In the genomic region with DNA sequence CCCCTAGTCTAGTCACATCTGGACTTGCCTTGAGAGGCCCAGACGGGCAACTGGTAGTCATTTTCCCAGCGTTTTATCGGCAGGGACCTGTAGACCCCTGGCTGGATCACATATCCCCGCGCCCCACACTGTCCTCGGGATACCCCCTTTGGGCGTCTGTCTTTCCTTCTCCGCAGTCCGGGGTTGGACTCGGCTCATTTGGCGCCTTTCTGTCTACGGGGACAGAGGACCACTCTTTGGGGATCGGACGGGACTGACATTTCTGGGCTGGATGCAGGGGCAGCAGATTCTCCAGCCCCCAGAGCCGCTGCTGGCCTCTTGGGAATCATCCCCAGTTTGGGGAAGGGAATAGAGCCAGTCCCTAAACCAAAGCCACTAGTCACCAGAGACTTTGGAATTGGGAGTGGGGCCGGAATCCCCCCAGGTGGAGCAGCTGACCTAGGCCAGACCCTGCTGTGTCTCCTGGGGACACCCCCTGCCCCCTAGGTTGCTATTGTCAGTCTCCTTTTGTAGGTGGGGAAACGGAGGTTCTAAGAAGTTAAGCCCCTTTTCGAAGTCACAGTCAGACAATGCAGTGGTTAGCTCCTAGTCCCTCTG, we compare ENCODE assay signal across 8 cellular contexts. TPM values are rescaled to one million over a fixed set of nuclear protein-coding genes. Genes with fewer than 3 reads are reported as not detected.
DNase-seq lines count a peak whose midpoint lies in the region; ATAC-seq and TF ChIP-seq lines count a peak whose summit lies in the region.

No MANE protein-coding gene starts in this region.

- POLR2A ChIA-PET in CD8-positive, alpha-beta T cell (lab: Charles Lee), result interaction anchor here (2.1 to 3.7 kb wide), 3 partner anchors 9 to 21 kb away, joined by 5 to 45 read pairs (median 34); no protein-coding TSS in a partner anchor

- H3K27me3 ChIP-seq in CD8-positive, alpha-beta T cell (ENCODE audit: insufficient read depth, low read length), result no peaks in the 10 kb centered on the region
- peaks cover 15% of the 10 kb centered on the region for H3K27me3 ChIP-seq in HUES48 (ENCODE audit: control insufficient read depth, insufficient read depth, low read length)
- no peaks in the 10 kb centered on the region for H3K27me3 ChIP-seq in mononuclear cell (ENCODE audit: insufficient read depth, low read length)

- no peak for DNase-seq in CD8-positive, alpha-beta T cell
- DNase-seq in cardiac fibroblast (ENCODE audit: low read depth in 2 of 2) (no peak), AG20443 (ENCODE audit: low spot score) (no peak), NCI-H2107 treated with DMSO at 0.1 percent for 48 hours (lab: John Stamatoyannopoulos, UW; ENCODE audit: unreplicated experiment) (no peak)

- CTCF ChIA-PET in CD8-positive, alpha-beta T cell (lab: Charles Lee), result interaction anchor here (0.6 to 5.7 kb wide), 5 partner anchors 9 to 122 kb away, joined by 3 to 40 read pairs (median 12); no protein-coding TSS in a partner anchor

- no peaks in the 10 kb centered on the region for H3K36me3 ChIP-seq in CD8-positive, alpha-beta T cell (ENCODE audit: insufficient read depth, low read length)
- no peaks in the 10 kb centered on the region for H3K36me3 ChIP-seq in HUES48 (ENCODE audit: control insufficient read depth, insufficient read depth, low read length)

- intact Hi-C loops in CD8-positive, alpha-beta T cell (cut with DNase I, micrococcal nuclease), result loop anchor here (5.0 to 10.0 kb wide), 5 partner anchors 433 to 821 kb away; partner anchors contain the start of genes NSFL1C (in 2 of the 2), SDCBP2 (in 1 of the 2), SIRPG (in 1 of the 2) and SNPH (in 1 of the 2)

- no peak overlapping the region for H3K9ac ChIP-seq in HUES48 (ENCODE audit: low read depth, low read length)

- no peaks in the 10 kb centered on the region for H3K27me3 Mint-ChIP-seq in CD8-positive, alpha-beta T cell (ENCODE audit: low read depth)

- peak overlapping the region; percentile 91 for H3K4me3 Mint-ChIP-seq in CD8-positive, alpha-beta T cell

- peaks cover 27% of the 10 kb centered on the region for H3K4me1 ChIP-seq in CD8-positive, alpha-beta T cell (ENCODE audit: insufficient read depth, low read length)
- H3K4me1 ChIP-seq in HUES48 (ENCODE audit: control insufficient read depth, insufficient read depth, low read length) (peaks cover 3% of the 10 kb centered on the region; the same call in 1 of the 2 replicates), mononuclear cell (ENCODE audit: insufficient read depth, low read length) (peaks cover 58% of the 10 kb centered on the region)

- no peaks in the 10 kb centered on the region for H3K36me3 Mint-ChIP-seq in CD8-positive, alpha-beta T cell

- ATAC-seq in CD8-positive, alpha-beta T cell, result no peak
- no peak for ATAC-seq in GM18519 (IDR thresholded peaks at IDR 0.05; ENCODE audit: low FRiP score, unreplicated experiment)
- no peak for ATAC-seq in HG03135 (IDR thresholded peaks at IDR 0.05; ENCODE audit: unreplicated experiment)

- peaks cover 43% of the 10 kb centered on the region for H3K4me1 Mint-ChIP-seq in CD8-positive, alpha-beta T cell (ENCODE audit: low read depth)

- peak overlapping the region; percentile 90 for H3K4me3 ChIP-seq in CD8-positive, alpha-beta T cell (ENCODE audit: low read depth, low read length)
- H3K4me3 ChIP-seq in HUES48 (ENCODE audit: low read depth, low read length), result peak overlapping the region; percentile 89
- H3K4me3 ChIP-seq in cardiac fibroblast (replicated peaks in 1 of 2; ENCODE audit: low read depth in 2 of 2, low read length in 2 of 2), result peak overlapping the region; percentile 86 to 89
- H3K4me3 ChIP-seq in mononuclear cell (ENCODE audit: low read length), result peak overlapping the region; percentile 92

- peak overlapping the region; percentile 85 for H3K27ac ChIP-seq in CD8-positive, alpha-beta T cell (ENCODE audit: low read depth, low read length)
- no peak overlapping the region for H3K27ac ChIP-seq in HUES48 (ENCODE audit: low read depth, low read length)

- TF ChIP-seq CTCF in CD8-positive, alpha-beta T cell (IDR thresholded peaks at IDR 0.05), result no peak
- no peak for TF ChIP-seq CTCF in cardiac fibroblast (IDR thresholded peaks at IDR 0.05; ENCODE audit: low read depth, low read length)

- no peaks in the 10 kb centered on the region for H3K9me3 ChIP-seq in CD8-positive, alpha-beta T cell (ENCODE audit: low read length)
- no peaks in the 10 kb centered on the region for H3K9me3 ChIP-seq in HUES48 (ENCODE audit: control insufficient read depth, insufficient read depth, low read length)
- H3K9me3 ChIP-seq in mononuclear cell (ENCODE audit: low read depth, low read length), result no peaks in the 10 kb centered on the region

- no peaks in the 10 kb centered on the region for H3K9me3 Mint-ChIP-seq in CD8-positive, alpha-beta T cell

- H3K27ac Mint-ChIP-seq in CD8-positive, alpha-beta T cell, result peak overlapping the region; percentile 82

RNA-seq across cellular contexts. Expression of gene FAM110A, which starts 0.7 kb away (rescaled TPM):
- total RNA-seq in CD8-positive, alpha-beta T cell, result 1 to 10 TPM; 6.7 to 7.7 TPM
- total RNA-seq in mononuclear cell, result 10.6 TPM
